Comparison of ENCODE assay signal across 8 cellular contexts in the genomic region with DNA sequence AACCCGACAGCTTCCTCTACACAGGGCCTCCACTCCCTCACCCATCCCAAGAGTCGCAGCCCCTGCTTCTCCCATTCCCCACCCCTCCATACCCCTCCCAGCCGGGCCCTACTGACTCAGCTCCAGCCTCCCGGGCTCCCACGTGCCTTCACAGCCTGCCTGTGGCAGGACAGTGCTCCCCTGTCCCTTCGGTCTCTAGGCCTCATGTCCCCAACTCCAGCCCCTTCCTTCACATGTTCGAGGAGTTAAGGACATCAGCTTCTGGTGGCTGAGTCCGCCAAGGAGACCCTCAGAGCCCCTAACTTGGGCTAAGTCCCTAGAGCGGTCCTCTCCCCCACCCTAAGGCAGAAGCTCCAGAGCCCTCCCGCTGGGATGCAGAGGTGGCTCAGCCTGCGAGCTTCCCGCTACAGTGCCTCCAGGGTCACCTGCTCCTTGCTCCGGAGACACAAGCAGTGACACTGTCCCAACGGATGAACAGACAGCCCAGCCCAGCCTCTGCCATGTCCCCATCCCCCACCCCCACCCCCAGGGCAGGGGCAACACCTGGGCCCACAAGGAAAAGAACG. TPM values are rescaled to one million over a fixed set of nuclear protein-coding genes. Genes with fewer than 3 reads are reported as not detected.
DNase-seq lines count a peak whose midpoint lies in the region; ATAC-seq, FAIRE-seq and TF ChIP-seq lines count a peak whose summit lies in the region.

No MANE protein-coding gene starts in this region.

- H2BK5ac ChIP-seq in H1 (ENCODE audit: low read depth, low read length), result no peak overlapping the region

- H3K9me3 ChIP-seq in MG63 (no peaks in the 10 kb centered on the region), H1 (ENCODE audit: insufficient read depth in 2 of 2, low read depth in 1 of 2, low read length in 1 of 2) (no peaks in the 10 kb centered on the region)

- H4K91ac ChIP-seq in H1 (replicated peaks; ENCODE audit: insufficient read length, low read length), result no peak overlapping the region

- no peak overlapping the region for H2BK120ac ChIP-seq in H1 (replicated peaks; ENCODE audit: low read depth, low read length)

- H3K56ac ChIP-seq in H1 (replicated peaks; ENCODE audit: insufficient read length, low read depth, low read length), result no peak overlapping the region

- no peaks in the 10 kb centered on the region for H3K9me3 Mint-ChIP-seq in nephron progenitor cell

- peaks cover 0 to 61% (median 44%) of the 10 kb centered on the region in 4 experiments; a peak in 6 of 7 replicates for H3K4me1 ChIP-seq in H1 (replicated peaks in 1 of 4; ENCODE audit: control insufficient read depth in 3 of 4, insufficient read depth in 4 of 4, low read length in 3 of 4)

- H3K27me3 ChIP-seq in BJ (ENCODE audit: control insufficient read depth, insufficient read depth, low read length), result no peaks in the 10 kb centered on the region
- H3K27me3 ChIP-seq in MG63, result no peaks in the 10 kb centered on the region
- H3K27me3 ChIP-seq in H1 (replicated peaks in 1 of 4; ENCODE audit: control insufficient read depth in 3 of 4, extremely low read depth in 1 of 4, insufficient read depth in 3 of 4, low read length in 3 of 4), result peaks cover 20 to 68% (median 59%) of the 10 kb centered on the region in 4 experiments

- H2BK20ac ChIP-seq in H1 (ENCODE audit: low read length), result no peak overlapping the region

- no peak overlapping the region for H4K5ac ChIP-seq in H1 (ENCODE audit: insufficient read length, low read depth, low read length)

- H4K8ac ChIP-seq in H1 (ENCODE audit: extremely low read depth, insufficient read depth, low read length), result no peak overlapping the region

- H3K27ac Mint-ChIP-seq in nephron progenitor cell, result no peak overlapping the region

- H3K27ac ChIP-seq in H1 (ENCODE audit: low read depth, low read length), result no peak overlapping the region

- no peak overlapping the region for H3K4ac ChIP-seq in H1 (replicated peaks; ENCODE audit: insufficient read length, low read depth, low read length)

- TF ChIP-seq CTCF in BJ (IDR thresholded peaks at IDR 0.05; ENCODE audit: insufficient read depth, low read depth, low read length) (no peak), H1 (IDR thresholded peaks at IDR 0.05; ENCODE audit: control extremely low read depth in 1 of 3, insufficient read depth in 1 of 3, low read depth in 1 of 3, low read length in 3 of 3) (no peak), nephron progenitor cell (IDR thresholded peaks at IDR 0.05) (no peak)

- no peaks in the 10 kb centered on the region for H3K36me3 Mint-ChIP-seq in nephron progenitor cell (ENCODE audit: low read depth)

- peak overlapping the region; percentile 67 to 96 for H3K4me2 ChIP-seq in H1 (ENCODE audit: insufficient read depth in 1 of 2, low read depth in 2 of 2, low read length in 2 of 2)

- no peak for TF ChIP-seq EP300 in H1 (IDR thresholded peaks at IDR 0.05; ENCODE audit: borderline replicate concordance in 1 of 2, low read depth in 2 of 2, low read length in 2 of 2)

- no peak for FAIRE-seq in H1 (lab: Jason Lieb, UNC)

- 0 out of 2 replicates have a peak overlapping the region, but pooled peaks have one; percentile 46 for H2BK15ac ChIP-seq in H1 (ENCODE audit: low read length)

- CTCF ChIA-PET in BJ (lab: Yijun Ruan, JAX) (interaction anchor here (0.9 to 3.2 kb wide), 6 partner anchors 11 to 124 kb away, joined by 4 to 15 read pairs (median 10); partner anchors contain the start of genes ABCF2 and CHPF2), H1 (lab: Charles Lee; ENCODE audit: partially characterized antibody) (interaction anchor here (0.8 to 1.7 kb wide), 6 partner anchors 10 to 109 kb away, joined by 3 to 5 read pairs (median 4); no protein-coding TSS in a partner anchor)

- H3K14ac ChIP-seq in H1 (ENCODE audit: insufficient read length), result no peak overlapping the region

- no peak overlapping the region for H3K9ac ChIP-seq in H1 (replicated peaks in 1 of 4; ENCODE audit: extremely low read depth in 1 of 4, low read depth in 3 of 4, low read length in 3 of 4)

- no peaks in the 10 kb centered on the region for H3K79me1 ChIP-seq in H1 (ENCODE audit: low read depth, low read length)

- TF ChIP-seq RAD21 in H1 (IDR thresholded peaks at IDR 0.05 in 1 of 2, conservative IDR thresholded peaks at IDR 0.05 in 1 of 2; ENCODE audit: low read depth in 2 of 2, low read length in 2 of 2), result no peak

- H3K23me2 ChIP-seq in H1 (ENCODE audit: low read depth, low read length), result peaks cover 28% of the 10 kb centered on the region

- peaks cover 74% of the 10 kb centered on the region for H3K4me1 Mint-ChIP-seq in nephron progenitor cell

- DNase-seq in BJ (ENCODE audit: low read depth) (no peak), MG63 (no peak), H1 (ENCODE audit: low read depth in 1 of 2, low spot score in 2 of 2) (peak in 1 of 2 experiments; percentile 56), nephron progenitor cell (peak; percentile 39), SW 1271 (lab: John Stamatoyannopoulos, UW) (no peak), NCI-H2171 (lab: John Stamatoyannopoulos, UW) (no peak), cerebellum (ENCODE audit: low spot score) (no peak)

- no peak overlapping the region for H3K18ac ChIP-seq in H1 (ENCODE audit: extremely low read depth, low read length)

- peak overlapping the region; percentile 80 for H3K4me3 ChIP-seq in BJ (ENCODE audit: low read depth, low read length)
- peak overlapping the region; percentile 47 for H3K4me3 ChIP-seq in MG63
- H3K4me3 ChIP-seq in H1 (ENCODE audit: extremely low read depth in 1 of 4, insufficient read depth in 2 of 4, low read depth in 3 of 4, low read length in 4 of 4), result peak overlapping the region in 2 of 4 experiments; percentile 26 to 64; a peak in 4 of 8 replicates

- H2AFZ ChIP-seq in H1 (ENCODE audit: low read length), result no peak overlapping the region

- H3K27me3 Mint-ChIP-seq in nephron progenitor cell (ENCODE audit: low read depth, poor library complexity), result peaks cover 14% of the 10 kb centered on the region

- WGBS in H1 (ENCODE audit: extremely low coverage in 1 of 2, insufficient coverage in 1 of 2, insufficient read length in 1 of 2, insufficient replicate concordance in 2 of 2, low coverage in 1 of 2, low lambda C conversion rate in 2 of 2, missing lambda C conversion rate in 1 of 2), 2 experiments, result 31% methylated on average over 13 of the region's 15 CpGs; no CpG with 5 or more reads in 1 of the 2 experiments

- H3K23ac ChIP-seq in H1 (ENCODE audit: insufficient read length), result no peak overlapping the region

- no peaks in the 10 kb centered on the region for H3K79me2 ChIP-seq in H1 (ENCODE audit: control insufficient read depth in 1 of 2, insufficient read depth in 2 of 2, low read length in 2 of 2)

- no peak overlapping the region for H2AK5ac ChIP-seq in H1 (ENCODE audit: low read depth, low read length)

- no peaks in the 10 kb centered on the region for H3K36me3 ChIP-seq in BJ (ENCODE audit: control insufficient read depth, insufficient read depth, low read length)
- H3K36me3 ChIP-seq in MG63, result no peaks in the 10 kb centered on the region
- H3K36me3 ChIP-seq in H1 (ENCODE audit: control insufficient read depth in 2 of 4, insufficient read depth in 4 of 4, low read length in 3 of 4), result no peaks in the 10 kb centered on the region

- no peak for ATAC-seq in HG02884 (IDR thresholded peaks at IDR 0.05; ENCODE audit: unreplicated experiment)

- POLR2A ChIA-PET in BJ (lab: Charles Lee) (no interaction called here), H1 (lab: Charles Lee; ENCODE audit: partially characterized antibody) (interaction anchor here (0.8 to 1.5 kb wide), 4 partner anchors 9 to 272 kb away, joined by 3 to 6 read pairs (median 4); partner anchors contain the start of gene RHEB)

- H4K20me1 ChIP-seq in H1 (replicated peaks in 1 of 2; ENCODE audit: control insufficient read depth in 1 of 2, insufficient read depth in 2 of 2, low read length in 2 of 2), result peaks cover 1 to 9% of the 10 kb centered on the region in 2 experiments

- no peak for TF ChIP-seq POLR2A in H1 (IDR thresholded peaks at IDR 0.05; ENCODE audit: control extremely low read depth in 1 of 2, low read depth in 2 of 2, low read length in 2 of 2)

- H2BK12ac ChIP-seq in H1 (ENCODE audit: low read depth, low read length), result 0 out of 2 replicates have a peak overlapping the region, but pooled peaks have one; percentile 17

- peak overlapping the region; percentile 91 for H3K4me3 Mint-ChIP-seq in nephron progenitor cell

RNA-seq across cellular contexts. Expression of gene SMARCD3, which starts 0.8 kb away (rescaled TPM):
- polyA plus RNA-seq in BJ (2011; rRNA removed), result 37.7 and 46.6 TPM in 2 replicates
- polyA minus RNA-seq in BJ (2011; rRNA and poly(A)+ RNA removed), result 13.9 and 31.0 TPM in 2 replicates
- 12.0 and 14.2 TPM in 2 replicates for total RNA-seq in MG63 (2014; rRNA removed; shearing (Covaris generic); ENCODE audit: low replicate concordance)
- total RNA-seq in H1 (2021; fragmentation: NEBNext Ultra II Directional; extraction: Animal tissue kit (Norgen Biotek cat#: 25700)), result 3.0 and 4.6 TPM in 2 replicates
- 5.6 and 6.2 TPM in 2 replicates for polyA plus RNA-seq in H1 (2011; rRNA removed)
- polyA plus RNA-seq in H1 (2011; cell fraction: cytosol; rRNA removed), result 4.5 TPM
- polyA plus RNA-seq in H1 (2011; cell fraction: nucleus; rRNA removed), result 15.3 TPM
- 8.3 to 10.0 TPM (median 9.5 TPM) in 4 replicates for polyA plus RNA-seq in H1 (2012, experiment 1 of 2)
- 7.5 TPM for polyA plus RNA-seq in H1 (2012, experiment 2 of 2)
- 3.9 TPM for polyA plus RNA-seq in H1 (2013, experiment 1 of 2)
- 4.3 TPM for polyA plus RNA-seq in H1 (2013, experiment 2 of 2)
- polyA minus RNA-seq in H1 (2011; rRNA and poly(A)+ RNA removed), result 1.6 and 2.0 TPM in 2 replicates
- polyA minus RNA-seq in H1 (2011; cell fraction: cytosol; rRNA and poly(A)+ RNA removed), result 2.9 TPM
- polyA minus RNA-seq in H1 (2011; cell fraction: nucleus; rRNA and poly(A)+ RNA removed), result 3.2 TPM
- 76.5 TPM for total RNA-seq in cerebellum

RNA-seq across cellular contexts. Expression of gene CHPF2, which starts 15.4 kb away (rescaled TPM):
- 26.1 and 42.6 TPM in 2 replicates for polyA plus RNA-seq in BJ (2011; rRNA removed)
- polyA minus RNA-seq in BJ (2011; rRNA and poly(A)+ RNA removed), result 41.1 and 43.3 TPM in 2 replicates
- total RNA-seq in MG63 (2014; rRNA removed; shearing (Covaris generic); ENCODE audit: low replicate concordance), result 15.4 and 26.5 TPM in 2 replicates
- 20.6 and 20.8 TPM in 2 replicates for total RNA-seq in H1 (2021; fragmentation: NEBNext Ultra II Directional; extraction: Animal tissue kit (Norgen Biotek cat#: 25700))
- 14.4 and 20.0 TPM in 2 replicates for polyA plus RNA-seq in H1 (2011; rRNA removed)
- 14.8 TPM for polyA plus RNA-seq in H1 (2011; cell fraction: cytosol; rRNA removed)
- polyA plus RNA-seq in H1 (2011; cell fraction: nucleus; rRNA removed), result 58.8 TPM
- polyA plus RNA-seq in H1 (2012, experiment 1 of 2), result 9.2 to 13.6 TPM (median 11.2 TPM) in 4 replicates
- polyA plus RNA-seq in H1 (2012, experiment 2 of 2), result 11.2 TPM
- polyA plus RNA-seq in H1 (2013, experiment 1 of 2), result 18.0 TPM
- 16.2 TPM for polyA plus RNA-seq in H1 (2013, experiment 2 of 2)
- 11.1 and 11.4 TPM in 2 replicates for polyA minus RNA-seq in H1 (2011; rRNA and poly(A)+ RNA removed)
- polyA minus RNA-seq in H1 (2011; cell fraction: cytosol; rRNA and poly(A)+ RNA removed), result 12.2 TPM
- polyA minus RNA-seq in H1 (2011; cell fraction: nucleus; rRNA and poly(A)+ RNA removed), result 30.6 TPM
- total RNA-seq in cerebellum, result 14.2 TPM

RNA-seq across cellular contexts. Expression of gene ABCF2, which starts 20.7 kb away (rescaled TPM):
- polyA plus RNA-seq in BJ (2011; rRNA removed) (44.2 and 62.5 TPM in 2 replicates), H1 (2011; rRNA removed) (26.4 and 28.0 TPM in 2 replicates)
- 27.5 and 43.8 TPM in 2 replicates for polyA minus RNA-seq in BJ (2011; rRNA and poly(A)+ RNA removed)
- total RNA-seq in MG63 (2014; rRNA removed; shearing (Covaris generic); ENCODE audit: low replicate concordance), result 48.4 and 75.0 TPM in 2 replicates
- 51.0 and 55.0 TPM in 2 replicates for total RNA-seq in H1 (2021; fragmentation: NEBNext Ultra II Directional; extraction: Animal tissue kit (Norgen Biotek cat#: 25700))
- 37.0 TPM for polyA plus RNA-seq in H1 (2011; cell fraction: cytosol; rRNA removed)
- polyA plus RNA-seq in H1 (2011; cell fraction: nucleus; rRNA removed), result 35.9 TPM
- 39.3 to 51.3 TPM (median 45.8 TPM) in 4 replicates for polyA plus RNA-seq in H1 (2012, experiment 1 of 2)
- 32.1 TPM for polyA plus RNA-seq in H1 (2012, experiment 2 of 2)
- polyA plus RNA-seq in H1 (2013, experiment 1 of 2), result 25.2 TPM
- 22.6 TPM for polyA plus RNA-seq in H1 (2013, experiment 2 of 2)
- polyA minus RNA-seq in H1 (2011; rRNA and poly(A)+ RNA removed), result 48.3 and 59.3 TPM in 2 replicates
- 20.2 TPM for polyA minus RNA-seq in H1 (2011; cell fraction: cytosol; rRNA and poly(A)+ RNA removed)
- polyA minus RNA-seq in H1 (2011; cell fraction: nucleus; rRNA and poly(A)+ RNA removed), result 23.9 TPM
- 18.9 TPM for total RNA-seq in cerebellum

RNA-seq across cellular contexts. Expression of gene H2BK1, which starts 37.4 kb away (rescaled TPM):
- polyA plus RNA-seq in BJ (2011; rRNA removed) (not detected in 2 replicates), H1 (2011; rRNA removed) (not detected in 2 replicates)
- not detected in 2 replicates for polyA minus RNA-seq in BJ (2011; rRNA and poly(A)+ RNA removed)
- not detected in 2 replicates for total RNA-seq in MG63 (2014; rRNA removed; shearing (Covaris generic); ENCODE audit: low replicate concordance)
- not detected in 2 replicates for total RNA-seq in H1 (2021; fragmentation: NEBNext Ultra II Directional; extraction: Animal tissue kit (Norgen Biotek cat#: 25700))
- polyA plus RNA-seq in H1 (2011; cell fraction: cytosol; rRNA removed), result not detected
- polyA plus RNA-seq in H1 (2011; cell fraction: nucleus; rRNA removed), result not detected
- not detected in 4 replicates for polyA plus RNA-seq in H1 (2012, experiment 1 of 2)
- polyA plus RNA-seq in H1 (2012, experiment 2 of 2), result not detected
- polyA plus RNA-seq in H1 (2013, experiment 1 of 2), result not detected
- polyA plus RNA-seq in H1 (2013, experiment 2 of 2), result not detected
- not detected in 2 replicates for polyA minus RNA-seq in H1 (2011; rRNA and poly(A)+ RNA removed)
- not detected for polyA minus RNA-seq in H1 (2011; cell fraction: cytosol; rRNA and poly(A)+ RNA removed)
- polyA minus RNA-seq in H1 (2011; cell fraction: nucleus; rRNA and poly(A)+ RNA removed), result 2.0 TPM
- total RNA-seq in cerebellum, result not detected
